Comparison of ENCODE assay signal across 27 cellular contexts in genomic region chr7:2306688-2307087, GRCh38. TPM values are rescaled to one million over a fixed set of nuclear protein-coding genes. Genes with fewer than 3 reads are reported as not detected.
A peak's percentile ranks its signal among the peaks of the same experiment; 100 is the strongest.
DNase-seq lines count a peak whose midpoint lies in the region; ATAC-seq, FAIRE-seq and TF ChIP-seq lines count a peak whose summit lies in the region.
"Had no signal": no experiment of that assay in that cellular context is flagged by ENCODE, and none has a peak within 500 bp of the region (broad histone marks: within the 10 kb centered on the region; RNA-seq: fewer than 3 reads in every experiment).

No MANE protein-coding gene starts in this region.

- TF ChIP-seq CTCF in A549 (IDR thresholded peaks at IDR 0.05) (no peak), H9 (conservative IDR thresholded peaks at IDR 0.05) (no peak)

- intact Hi-C loops in CD4-positive, alpha-beta memory T cell (cut with micrococcal nuclease): no loop called here

- H2BK15ac ChIP-seq in H9 (ENCODE audit: low read depth, low read length) (no peak overlapping the region), mesenchymal stem cell (ENCODE audit: low read depth, poor library complexity, severe bottlenecking) (no peak overlapping the region)

- no peaks in the 10 kb centered on the region for H4K20me1 ChIP-seq in H9 (ENCODE audit: control insufficient read depth, insufficient read depth, insufficient read length)

- H3K79me1 ChIP-seq in H9 (ENCODE audit: insufficient read depth, low read depth, low read length, poor library complexity, severe bottlenecking): peaks cover 10% of the 10 kb centered on the region
- H3K79me1 ChIP-seq in mesenchymal stem cell (replicated peaks; ENCODE audit: low read length, poor library complexity, severe bottlenecking): peaks cover 20% of the 10 kb centered on the region

- DNase-seq in A549 (ENCODE audit: low read depth in 1 of 2, low spot score in 1 of 2) (no peak), H9 (no peak), amniotic epithelial cell (ENCODE audit: low read depth) (peak; percentile 81), mesenchymal stem cell (no peak), COLO829 (ENCODE audit: low spot score) (no peak), NCI-H1417 (lab: John Stamatoyannopoulos, UW) (no peak), NCI-H2107 (lab: John Stamatoyannopoulos, UW) (no peak)
- DNase-seq in CD4-positive, alpha-beta memory T cell: no peak
- DNase-seq: activated CD8-positive, alpha-beta T cell treated with anti-CD3 and anti-CD28 coated beads for 36 hours; activated naive CD4-positive, alpha-beta T cell treated with Interleukin-2 at 50 U/mL for 16 hours; activated T-cell treated with anti-CD3 and anti-CD28 coated beads, Interleukin-2, amount 50 U/mL, for 4 hours; anterior cingulate cortex; esophagus squamous epithelium; GM23248; left cardiac atrium; midbrain; NCI-H187 treated with DMSO at 0.1 percent for 48 hours; NCI-H345; stomach; upper lobe of left lung had no signal

- no peak overlapping the region for H4K5ac ChIP-seq in H9 (ENCODE audit: insufficient read length, low read depth, low read length)

- H3K4ac ChIP-seq in H9 (ENCODE audit: low read depth, low read length) (no peak overlapping the region), mesenchymal stem cell (ENCODE audit: low read depth in 1 of 2, low read length in 2 of 2) (no peak overlapping the region)

- H3K4me2 ChIP-seq in A549 (no peak overlapping the region), H9 (ENCODE audit: insufficient read depth, insufficient read length, low read length) (no peak overlapping the region), mesenchymal stem cell (ENCODE audit: low read length, poor library complexity, severe bottlenecking) (no peak overlapping the region)
- H3K4me2 ChIP-seq: KMS-11 had no signal

- no peak for TF ChIP-seq POLR2A in A549 (IDR thresholded peaks at IDR 0.05; ENCODE audit: low read length)

- no peak overlapping the region for H2BK120ac ChIP-seq in H9 (ENCODE audit: low read depth, low read length, poor library complexity, severe bottlenecking)
- no peak overlapping the region for H2BK120ac ChIP-seq in mesenchymal stem cell (ENCODE audit: low read depth, low read length)

- H3K4me1 Mint-ChIP-seq in H9: peaks cover 17 to 24% of the 10 kb centered on the region in 2 experiments
- peaks cover 0 to 2% (median 0%) of the 10 kb centered on the region in 4 donors for H3K4me1 Mint-ChIP-seq in CD4-positive, alpha-beta memory T cell
- H3K4me1 Mint-ChIP-seq: central memory CD8-positive, alpha-beta T cell had no signal

- TF ChIP-seq RAD21 in A549 (conservative IDR thresholded peaks at IDR 0.05 in 1 of 2, IDR thresholded peaks at IDR 0.05 in 1 of 2): no peak

- H2BK20ac ChIP-seq in H9 (ENCODE audit: low read depth, low read length, poor library complexity, severe bottlenecking): no peak overlapping the region

- H3K79me2 ChIP-seq in H9 (ENCODE audit: insufficient read depth, low read length): no peaks in the 10 kb centered on the region; the same call in 1 of the 2 replicates

- 91% methylated on average over 6 of the region's 6 CpGs for WGBS in A549 (ENCODE audit: missing lambda C conversion rate)
- no CpG with 5 or more reads among the region's 6 CpGs for WGBS in H9 (ENCODE audit: extremely low coverage, insufficient read length, low lambda C conversion rate)
- WGBS in mesenchymal stem cell: 93% methylated on average over 5 of the region's 6 CpGs

- H3K27ac Mint-ChIP-seq in H9: peak overlapping the region in 2 of 3 experiments; percentile 17 to 88; a peak in 3 of 7 replicates
- no peak overlapping the region for H3K27ac Mint-ChIP-seq in CD4-positive, alpha-beta memory T cell
- H3K27ac Mint-ChIP-seq: activated CD8-positive, alpha-beta T cell treated with anti-CD3 and anti-CD28 coated beads for 36 hours; progenitor cell of endocrine pancreas had no signal

- peaks cover 11 to 23% (median 19%) of the 10 kb centered on the region in 3 experiments for H3K36me3 Mint-ChIP-seq in H9 (ENCODE audit: insufficient read depth in 1 of 3, low read depth in 3 of 3)
- H3K36me3 Mint-ChIP-seq in CD4-positive, alpha-beta memory T cell: no peaks in the 10 kb centered on the region

- H3K9ac ChIP-seq in H9 (ENCODE audit: extremely low read depth, insufficient read length, low read length) (no peak overlapping the region), mesenchymal stem cell (ENCODE audit: low read length) (no peak overlapping the region)
- H3K9ac ChIP-seq: GM23248, KMS-11 had no signal

- H2BK12ac ChIP-seq in H9 (ENCODE audit: insufficient read length, low read depth, low read length) (no peak overlapping the region), mesenchymal stem cell (ENCODE audit: low read length in 2 of 2) (no peak overlapping the region)

- H4K91ac ChIP-seq in H9 (ENCODE audit: insufficient read length, low read depth, low read length) (no peak overlapping the region), mesenchymal stem cell (ENCODE audit: low read length) (no peak overlapping the region)

- H3K4me3 Mint-ChIP-seq in H9: no peak overlapping the region
- no peak overlapping the region for H3K4me3 Mint-ChIP-seq in CD4-positive, alpha-beta memory T cell
- H3K4me3 Mint-ChIP-seq: activated CD8-positive, alpha-beta T cell treated with anti-CD3 and anti-CD28 coated beads for 36 hours; activated T-cell treated with anti-CD3 and anti-CD28 coated beads, Interleukin-2, amount 50 U/mL, for 4 hours; central memory CD8-positive, alpha-beta T cell had no signal

- H3K4me1 ChIP-seq in A549 (peaks cover 34% of the 10 kb centered on the region), H9 (ENCODE audit: insufficient read depth, low read length) (peaks cover 4% of the 10 kb centered on the region; the same call in 1 of the 2 replicates), mesenchymal stem cell (ENCODE audit: control insufficient read depth, insufficient read depth, low read depth, low read length) (peaks cover 18% of the 10 kb centered on the region)
- H3K4me1 ChIP-seq in CD4-positive, alpha-beta memory T cell (ENCODE audit: insufficient read depth, low read length): no peaks in the 10 kb centered on the region

- H2AFZ ChIP-seq in H9 (ENCODE audit: low read length): no peak overlapping the region
- H2AFZ ChIP-seq in mesenchymal stem cell (ENCODE audit: low read depth, low read length): no peak overlapping the region
- H2AFZ ChIP-seq: GM23248 had no signal

- peaks cover 0 to 7% of the 10 kb centered on the region in 2 experiments for H3K36me3 ChIP-seq in mesenchymal stem cell (ENCODE audit: control insufficient read depth in 1 of 2, insufficient read depth in 2 of 2, low read depth in 1 of 2, low read length in 2 of 2)
- H3K36me3 ChIP-seq in CD4-positive, alpha-beta memory T cell (ENCODE audit: insufficient read depth, low read length): no peaks in the 10 kb centered on the region

- H3K9me3 Mint-ChIP-seq in H9: peaks cover 12 to 19% of the 10 kb centered on the region in 2 experiments
- no peaks in the 10 kb centered on the region for H3K9me3 Mint-ChIP-seq in CD4-positive, alpha-beta memory T cell
- H3K9me3 Mint-ChIP-seq: activated CD8-positive, alpha-beta T cell treated with anti-CD3 and anti-CD28 coated beads for 36 hours; activated T-cell treated with anti-CD3 and anti-CD28 coated beads, Interleukin-2, amount 50 U/mL, for 4 hours; central memory CD8-positive, alpha-beta T cell had no signal

- CTCF ChIA-PET in A549 (lab: Yijun Ruan, JAX): interaction anchor here (0.6 to 0.8 kb wide), 2 partner anchors 11 to 16 kb away, joined by 3 read pairs; no protein-coding TSS in a partner anchor
- CTCF ChIA-PET in CD4-positive, alpha-beta memory T cell (lab: Charles Lee; ENCODE audit: partially characterized antibody): no interaction called here

- H3K18ac ChIP-seq in H9 (ENCODE audit: insufficient read length, low read depth, low read length): no peak overlapping the region
- H3K18ac ChIP-seq in mesenchymal stem cell (ENCODE audit: low read depth in 1 of 2, low read length in 2 of 2): no peak overlapping the region

- POLR2A ChIA-PET in A549 (lab: Yijun Ruan, JAX): no interaction called here
- POLR2A ChIA-PET in CD4-positive, alpha-beta memory T cell (lab: Charles Lee; ENCODE audit: partially characterized antibody): no interaction called here

- no peak for ATAC-seq in A549
- ATAC-seq: activated CD8-positive, alpha-beta T cell treated with anti-CD3 and anti-CD28 coated beads for 36 hours; activated T-cell treated with anti-CD3 and anti-CD28 coated beads, Interleukin-2, amount 50 U/mL, for 4 hours; gastroesophageal sphincter had no signal

- H2BK5ac ChIP-seq in H9 (ENCODE audit: insufficient read length, low read length): no peak overlapping the region
- peak overlapping the region; percentile 51 for H2BK5ac ChIP-seq in mesenchymal stem cell (ENCODE audit: low read depth, low read length, poor library complexity, severe bottlenecking)

- H3K23ac ChIP-seq in H9 (ENCODE audit: insufficient read length, low read depth, low read length): no peak overlapping the region
- no peak overlapping the region for H3K23ac ChIP-seq in mesenchymal stem cell (ENCODE audit: low read length in 2 of 2)

- H3T11ph ChIP-seq in H9 (ENCODE audit: low read length): no peak overlapping the region

- H4K8ac ChIP-seq in H9 (replicated peaks; ENCODE audit: insufficient read length, low read depth, low read length) (no peak overlapping the region), mesenchymal stem cell (ENCODE audit: low read length) (no peak overlapping the region)

- H3K27me3 Mint-ChIP-seq in H9 (ENCODE audit: low read depth): no peaks in the 10 kb centered on the region; the same call in 1 of the 2 replicates
- no peaks in the 10 kb centered on the region for H3K27me3 Mint-ChIP-seq in CD4-positive, alpha-beta memory T cell
- H3K27me3 Mint-ChIP-seq: activated CD8-positive, alpha-beta T cell treated with anti-CD3 and anti-CD28 coated beads for 36 hours; central memory CD8-positive, alpha-beta T cell; progenitor cell of endocrine pancreas had no signal

- TF ChIP-seq EP300 in A549 (IDR thresholded peaks at IDR 0.05): no peak

- no peaks in the 10 kb centered on the region for H3K23me2 ChIP-seq in H9 (ENCODE audit: insufficient read length, low read depth, low read length, poor library complexity, severe bottlenecking)

- FAIRE-seq in A549 (lab: Jason Lieb, UNC): no peak
- FAIRE-seq: A204.1, RCC 7860 had no signal

- H3K56ac ChIP-seq in H9 (ENCODE audit: insufficient read length, low read depth, low read length): no peak overlapping the region

- H3K4me3 ChIP-seq in A549 (no peak overlapping the region), mesenchymal stem cell (ENCODE audit: insufficient read depth in 1 of 2, low read depth in 1 of 2, low read length in 2 of 2) (no peak overlapping the region)
- H3K4me3 ChIP-seq in CD4-positive, alpha-beta memory T cell (ENCODE audit: low read length in 2 of 2): no peak overlapping the region
- H3K4me3 ChIP-seq: esophagus squamous epithelium, gastroesophageal sphincter, GM23248, SK-N-MC, stomach, upper lobe of left lung had no signal

- H2AK5ac ChIP-seq in H9 (ENCODE audit: insufficient read length, low read length) (no peak overlapping the region), mesenchymal stem cell (ENCODE audit: low read length, severe bottlenecking) (no peak overlapping the region)

- H3K27ac ChIP-seq in A549 (peak overlapping the region; percentile 1 to 57; a peak in 2 of 6 replicates), H9 (ENCODE audit: insufficient read length, low read depth, low read length) (no peak overlapping the region), mesenchymal stem cell (ENCODE audit: low read length, poor library complexity, severe bottlenecking) (peak overlapping the region; percentile 47)
- no peak overlapping the region for H3K27ac ChIP-seq in CD4-positive, alpha-beta memory T cell (ENCODE audit: low read depth, low read length)
- H3K27ac ChIP-seq: esophagus squamous epithelium, gastroesophageal sphincter, GM23248, KMS-11, SK-N-MC, stomach had no signal

- H3K27me3 ChIP-seq in H9 (ENCODE audit: insufficient read depth, low read length) (no peaks in the 10 kb centered on the region), mesenchymal stem cell (ENCODE audit: control insufficient read depth in 1 of 2, insufficient read depth in 1 of 2, low read length in 2 of 2) (no peaks in the 10 kb centered on the region)
- no peaks in the 10 kb centered on the region for H3K27me3 ChIP-seq in CD4-positive, alpha-beta memory T cell (ENCODE audit: insufficient read depth, low read length)
- H3K27me3 ChIP-seq: esophagus squamous epithelium, gastroesophageal sphincter, stomach, upper lobe of left lung had no signal

- no peaks in the 10 kb centered on the region for H3K9me3 ChIP-seq in A549
- H3K9me3 ChIP-seq in H9 (ENCODE audit: control insufficient read depth, low read depth, low read length): no peaks in the 10 kb centered on the region
- no peaks in the 10 kb centered on the region for H3K9me3 ChIP-seq in mesenchymal stem cell (ENCODE audit: control insufficient read depth, low read length)
- H3K9me3 ChIP-seq in CD4-positive, alpha-beta memory T cell (ENCODE audit: control insufficient read depth in 1 of 2, low read length in 2 of 2): no peaks in the 10 kb centered on the region
- H3K9me3 ChIP-seq: esophagus squamous epithelium, gastroesophageal sphincter, stomach, upper lobe of left lung had no signal

- H3K14ac ChIP-seq in H9 (ENCODE audit: insufficient read depth, low read length): no peak overlapping the region
- H3K14ac ChIP-seq in mesenchymal stem cell (ENCODE audit: low read length in 2 of 2): no peak overlapping the region

RNA-seq across cellular contexts. Expression of gene SNX8, which starts 7.6 kb away (rescaled TPM):
- 36.3 and 36.4 TPM in 2 replicates for polyA plus RNA-seq in A549 (2011; rRNA removed)
- polyA plus RNA-seq in A549 (2012; cell fraction: cytosol; rRNA removed): 55.9 and 70.8 TPM in 2 replicates
- 58.1 and 81.5 TPM in 2 replicates for polyA plus RNA-seq in A549 (2012; cell fraction: nucleus; rRNA removed)
- polyA plus RNA-seq in A549 (2017; fragmentation: RNase III; extraction: RNeasy Plus Mini Kit Qiagen cat#74134 plus additional on column Dnase treatment): 21.2 to 25.8 TPM (median 25.7 TPM) in 3 replicates
- 72.8 and 82.0 TPM in 2 replicates for polyA minus RNA-seq in A549 (2011; rRNA and poly(A)+ RNA removed)
- 40.6 and 45.6 TPM in 2 replicates for total RNA-seq in H9 (2021)
- 26.3 TPM for polyA plus RNA-seq in mesenchymal stem cell (2013, experiment 1 of 2)
- 28.5 TPM for polyA plus RNA-seq in mesenchymal stem cell (2013, experiment 2 of 2)
- total RNA-seq in CD4-positive, alpha-beta memory T cell: 1 to 10 TPM; 6.9 to 9.9 TPM
- 1 to 10 TPM; 6.6 to 7.4 TPM for polyA plus RNA-seq in CD4-positive, alpha-beta memory T cell

RNA-seq across cellular contexts. Expression of gene EIF3B, which starts 47.9 kb away (rescaled TPM):
- 180 and 219 TPM in 2 replicates for polyA plus RNA-seq in A549 (2011; rRNA removed)
- polyA plus RNA-seq in A549 (2012; cell fraction: cytosol; rRNA removed): 152 and 156 TPM in 2 replicates
- 311 and 370 TPM in 2 replicates for polyA plus RNA-seq in A549 (2012; cell fraction: nucleus; rRNA removed)
- polyA plus RNA-seq in A549 (2017; fragmentation: RNase III; extraction: RNeasy Plus Mini Kit Qiagen cat#74134 plus additional on column Dnase treatment): 206 to 230 TPM (median 207 TPM) in 3 replicates
- 140 and 153 TPM in 2 replicates for polyA minus RNA-seq in A549 (2011; rRNA and poly(A)+ RNA removed)
- 337 and 343 TPM in 2 replicates for total RNA-seq in H9 (2021)
- 81.4 TPM for polyA plus RNA-seq in mesenchymal stem cell (2013, experiment 1 of 2)
- polyA plus RNA-seq in mesenchymal stem cell (2013, experiment 2 of 2): 76.2 TPM
- 100 to 1,000 TPM; 126 to 138 TPM for total RNA-seq in CD4-positive, alpha-beta memory T cell
- 100 to 1,000 TPM in 1 of 2 donors, 10 to 100 TPM in 1; 78.7 to 135 TPM for polyA plus RNA-seq in CD4-positive, alpha-beta memory T cell

Comparison
In these comparisons a context has a peak if more than half of its experiments do, and no peak if none do; other contexts are left out.
1. H3K27ac ChIP-seq: peak in A549 (2 of 2) and mesenchymal stem cell (single experiment); none in H9 (single experiment) and CD4-positive, alpha-beta memory T cell (single experiment).
2. H3K27ac Mint-ChIP-seq: peak in H9 (2 of 3); none in CD4-positive, alpha-beta memory T cell (0 of 7).